Comparison of ENCODE assay signal across 40 cellular contexts in the genomic region with DNA sequence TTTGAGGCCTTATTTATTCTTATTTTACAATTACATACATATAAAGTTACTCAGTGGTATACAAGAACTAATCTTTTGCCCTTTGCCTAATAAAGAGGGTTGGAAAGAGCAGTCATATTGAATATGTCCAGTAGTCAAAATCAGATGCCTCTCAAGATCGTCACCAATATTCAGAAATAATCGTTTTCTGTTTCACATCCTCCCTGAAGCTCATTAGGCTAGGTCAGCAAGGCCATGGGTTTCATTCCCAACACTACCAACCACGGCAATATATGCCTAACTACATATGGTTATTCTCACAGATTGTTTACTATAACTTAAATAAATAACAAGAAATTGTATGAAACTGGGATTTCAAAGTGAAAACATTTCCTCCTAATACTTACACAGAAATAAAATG.
"Had no signal": no experiment of that assay in that cellular context is flagged by ENCODE, and none has a peak within 500 bp of the region (broad histone marks: within the 10 kb centered on the region; RNA-seq: fewer than 3 reads in every experiment).

No MANE protein-coding gene starts in this region.

- DNase-seq: activated effector memory CD4-positive, alpha-beta T cell treated with anti-CD3 and anti-CD28 coated beads, Interleukin-2, amount 50 U/mL, for 16 hours; activated effector memory CD4-positive, alpha-beta T cell treated with Interleukin-2 at 50 U/mL for 16 hours; activated gamma-delta T cell; activated gamma-delta T cell treated with Interleukin-2 at 50 U/mL for 16 hours; activated naive CD4-positive, alpha-beta T cell; activated naive CD4-positive, alpha-beta T cell treated with anti-CD3 and anti-CD28 coated beads for 36 hours; activated naive CD4-positive, alpha-beta T cell treated with anti-CD3 and anti-CD28 coated beads, Interleukin-2, amount 10 ng/mL, durations not matched to agents 7 days and 5 days; activated naive CD4-positive, alpha-beta T cell treated with anti-CD3 and anti-CD28 coated beads, Interleukin-2, amount 50 U/mL, for 16 hours; activated naive CD4-positive, alpha-beta T cell treated with Interleukin-2 at 50 U/mL for 16 hours; activated naive CD8-positive, alpha-beta T cell treated with anti-CD3 and anti-CD28 coated beads for 36 hours; activated naive CD8-positive, alpha-beta T cell treated with anti-CD3 and anti-CD28 coated beads, Interleukin-2, amount 10 ng/mL, durations not matched to agents 7 days and 5 days; activated naive CD8-positive, alpha-beta T cell treated with anti-CD3 and anti-CD28 coated beads, Interleukin-2, amount 50 U/mL, for 24 hours; activated T-cell treated with anti-CD3 and anti-CD28 coated beads, Interleukin-2, amount 50 U/mL, for 1 hour; activated T-cell treated with anti-CD3 and anti-CD28 coated beads, Interleukin-2, amount 50 U/mL, for 24 hours; activated T-cell treated with anti-CD3 and anti-CD28 coated beads, Interleukin-2, amount 50 U/mL, for 4 hours; activated T-cell treated with anti-CD3 and anti-CD28 coated beads, Interleukin-2, amount 50 U/mL, for 48 hours; activated T-cell treated with anti-CD3 and anti-CD28 coated beads, Interleukin-2, amount 50 U/mL, for 72 hours; adrenal gland; amniotic stem cell; amygdala; anterior cingulate cortex; aorta; body of pancreas; brain microvascular endothelial cell; caudate nucleus; central memory CD4-positive, alpha-beta T cell; cerebellar nuclear complex had no signal

- H3K4me3 Mint-ChIP-seq: activated naive CD4-positive, alpha-beta T cell treated with anti-CD3 and anti-CD28 coated beads for 36 hours; activated naive CD4-positive, alpha-beta T cell treated with anti-CD3 and anti-CD28 coated beads, Interleukin-2, amount 10 ng/mL, durations not matched to agents 7 days and 5 days; activated naive CD4-positive, alpha-beta T cell treated with anti-CD3 and anti-CD28 coated beads, Interleukin-2, amount 50 U/mL, for 24 hours; activated naive CD8-positive, alpha-beta T cell; activated naive CD8-positive, alpha-beta T cell treated with anti-CD3 and anti-CD28 coated beads for 36 hours; activated naive CD8-positive, alpha-beta T cell treated with anti-CD3 and anti-CD28 coated beads, Interleukin-2, amount 10 ng/mL, durations not matched to agents 7 days and 5 days; activated naive CD8-positive, alpha-beta T cell treated with anti-CD3 and anti-CD28 coated beads, Interleukin-2, amount 50 U/mL, for 24 hours; activated T-cell treated with anti-CD3 and anti-CD28 coated beads, Interleukin-2, amount 50 U/mL, for 24 hours; activated T-cell treated with anti-CD3 and anti-CD28 coated beads, Interleukin-2, amount 50 U/mL, for 4 hours; activated T-cell treated with anti-CD3 and anti-CD28 coated beads, Interleukin-2, amount 50 U/mL, for 72 hours; activated T-helper 1 cell treated with anti-CD3 and anti-CD28 coated beads, Interleukin-12 subunit alpha, Interleukin-12 subunit beta, Interleukin-2, Interleukin-4 antibody, amounts not matched to agents 30 ng/mL and 10 ng/mL and 1 ng/mL, durations not matched to agents 14 hours and 24 hours and 36 hours; activated T-helper 17 cell treated with anti-CD3 and anti-CD28 coated beads, Interleukin-2, amount 50 U/mL, for 72 hours; brain; central memory CD8-positive, alpha-beta T cell had no signal

- H3K4me3 ChIP-seq: adrenal gland, ascending aorta, body of pancreas, breast epithelium, cardiac muscle cell had no signal

- H3K27ac Mint-ChIP-seq: activated naive CD4-positive, alpha-beta T cell treated with anti-CD3 and anti-CD28 coated beads for 36 hours; activated naive CD4-positive, alpha-beta T cell treated with anti-CD3 and anti-CD28 coated beads, Interleukin-2, amount 10 ng/mL, durations not matched to agents 7 days and 5 days; activated naive CD4-positive, alpha-beta T cell treated with anti-CD3 and anti-CD28 coated beads, Interleukin-2, amount 50 U/mL, for 24 hours; activated naive CD4-positive, alpha-beta T cell treated with anti-CD3 and anti-CD28 coated beads, Interleukin-2, amount 50 U/mL, for 72 hours; activated naive CD8-positive, alpha-beta T cell; activated naive CD8-positive, alpha-beta T cell treated with anti-CD3 and anti-CD28 coated beads for 36 hours; activated naive CD8-positive, alpha-beta T cell treated with anti-CD3 and anti-CD28 coated beads, Interleukin-2, amount 10 ng/mL, durations not matched to agents 7 days and 5 days; activated naive CD8-positive, alpha-beta T cell treated with anti-CD3 and anti-CD28 coated beads, Interleukin-2, amount 50 U/mL, for 24 hours; activated T-cell treated with anti-CD3 and anti-CD28 coated beads, Interleukin-2, amount 50 U/mL, for 24 hours; activated T-cell treated with anti-CD3 and anti-CD28 coated beads, Interleukin-2, amount 50 U/mL, for 72 hours; activated T-helper 1 cell treated with anti-CD3 and anti-CD28 coated beads, Interleukin-12 subunit alpha, Interleukin-12 subunit beta, Interleukin-2, Interleukin-4 antibody, amounts not matched to agents 30 ng/mL and 10 ng/mL and 1 ng/mL, durations not matched to agents 14 hours and 24 hours and 36 hours; activated T-helper 17 cell treated with anti-CD3 and anti-CD28 coated beads, Interleukin-2, amount 50 U/mL, for 72 hours; activated T-helper 2 cell treated with anti-CD3 and anti-CD28 coated beads, Interferon-gamma antibody, Interleukin-2, Interleukin-4, amounts not matched to agents 10 μg/mL and 5 μg/mL and 100 μg/mL, durations not matched to agents 14 hours and 24 hours and 36 hours; brain had no signal

- H3K27me3 Mint-ChIP-seq: activated naive CD4-positive, alpha-beta T cell treated with anti-CD3 and anti-CD28 coated beads, Interleukin-2, amount 10 ng/mL, durations not matched to agents 7 days and 5 days; activated naive CD4-positive, alpha-beta T cell treated with anti-CD3 and anti-CD28 coated beads, Interleukin-2, amount 50 U/mL, for 24 hours; activated naive CD8-positive, alpha-beta T cell treated with anti-CD3 and anti-CD28 coated beads, Interleukin-2, amount 10 ng/mL, durations not matched to agents 7 days and 5 days; activated naive CD8-positive, alpha-beta T cell treated with anti-CD3 and anti-CD28 coated beads, Interleukin-2, amount 50 U/mL, for 24 hours; activated T-cell treated with anti-CD3 and anti-CD28 coated beads, Interleukin-2, amount 50 U/mL, for 24 hours; activated T-helper 17 cell treated with anti-CD3 and anti-CD28 coated beads, Interleukin-2, amount 50 U/mL, for 72 hours; central memory CD8-positive, alpha-beta T cell had no signal

- FAIRE-seq: astrocyte, bronchial epithelial cell had no signal

- ATAC-seq: activated naive CD4-positive, alpha-beta T cell treated with anti-CD3 and anti-CD28 coated beads, Interleukin-2, amount 50 U/mL, for 72 hours; activated naive CD8-positive, alpha-beta T cell treated with anti-CD3 and anti-CD28 coated beads, Interleukin-2, amount 50 U/mL, for 24 hours; activated T-cell treated with anti-CD3 and anti-CD28 coated beads, Interleukin-2, amount 50 U/mL, for 4 hours; activated T-cell treated with anti-CD3 and anti-CD28 coated beads, Interleukin-2, amount 50 U/mL, for 72 hours; activated T-helper 17 cell treated with anti-CD3 and anti-CD28 coated beads, Interleukin-2, amount 50 U/mL, for 72 hours; body of pancreas had no signal

- H3K27me3 ChIP-seq: adrenal gland, ascending aorta, body of pancreas, brain microvascular endothelial cell, breast epithelium, cardiac muscle cell had no signal

- H3K4me1 ChIP-seq: adrenal gland, ascending aorta, body of pancreas, breast epithelium had no signal

- H3K9me3 Mint-ChIP-seq: activated naive CD4-positive, alpha-beta T cell treated with anti-CD3 and anti-CD28 coated beads, Interleukin-2, amount 10 ng/mL, durations not matched to agents 7 days and 5 days; activated naive CD4-positive, alpha-beta T cell treated with anti-CD3 and anti-CD28 coated beads, Interleukin-2, amount 50 U/mL, for 24 hours; activated naive CD4-positive, alpha-beta T cell treated with anti-CD3 and anti-CD28 coated beads, Interleukin-2, amount 50 U/mL, for 72 hours; activated naive CD8-positive, alpha-beta T cell treated with anti-CD3 and anti-CD28 coated beads for 36 hours; activated naive CD8-positive, alpha-beta T cell treated with anti-CD3 and anti-CD28 coated beads, Interleukin-2, amount 10 ng/mL, durations not matched to agents 7 days and 5 days; activated naive CD8-positive, alpha-beta T cell treated with anti-CD3 and anti-CD28 coated beads, Interleukin-2, amount 50 U/mL, for 24 hours; activated T-cell treated with anti-CD3 and anti-CD28 coated beads, Interleukin-2, amount 50 U/mL, for 24 hours; activated T-cell treated with anti-CD3 and anti-CD28 coated beads, Interleukin-2, amount 50 U/mL, for 4 hours; activated T-cell treated with anti-CD3 and anti-CD28 coated beads, Interleukin-2, amount 50 U/mL, for 72 hours; activated T-helper 1 cell treated with anti-CD3 and anti-CD28 coated beads, Interleukin-12 subunit alpha, Interleukin-12 subunit beta, Interleukin-2, Interleukin-4 antibody, amounts not matched to agents 30 ng/mL and 10 ng/mL and 1 ng/mL, durations not matched to agents 14 hours and 24 hours and 36 hours; activated T-helper 17 cell treated with anti-CD3 and anti-CD28 coated beads, Interleukin-2, amount 50 U/mL, for 72 hours; activated T-helper 2 cell treated with anti-CD3 and anti-CD28 coated beads, Interferon-gamma antibody, Interleukin-2, Interleukin-4, amounts not matched to agents 10 μg/mL and 5 μg/mL and 100 μg/mL, durations not matched to agents 14 hours and 24 hours and 36 hours; brain; central memory CD8-positive, alpha-beta T cell had no signal

- H3K9me3 ChIP-seq: adrenal gland, ascending aorta, body of pancreas, breast epithelium had no signal

- H3K36me3 Mint-ChIP-seq: activated naive CD4-positive, alpha-beta T cell treated with anti-CD3 and anti-CD28 coated beads, Interleukin-2, amount 10 ng/mL, durations not matched to agents 7 days and 5 days; activated naive CD4-positive, alpha-beta T cell treated with anti-CD3 and anti-CD28 coated beads, Interleukin-2, amount 50 U/mL, for 24 hours; activated naive CD4-positive, alpha-beta T cell treated with anti-CD3 and anti-CD28 coated beads, Interleukin-2, amount 50 U/mL, for 72 hours; activated naive CD8-positive, alpha-beta T cell; activated naive CD8-positive, alpha-beta T cell treated with anti-CD3 and anti-CD28 coated beads for 36 hours; activated naive CD8-positive, alpha-beta T cell treated with anti-CD3 and anti-CD28 coated beads, Interleukin-2, amount 10 ng/mL, durations not matched to agents 7 days and 5 days; brain had no signal

- H3K36me3 ChIP-seq: adrenal gland, ascending aorta, brain microvascular endothelial cell, breast epithelium, cardiac muscle cell had no signal

- H3K27ac ChIP-seq: adrenal gland, ascending aorta, body of pancreas, brain microvascular endothelial cell, breast epithelium, cardiac muscle cell had no signal

- H3K4me1 Mint-ChIP-seq: activated naive CD4-positive, alpha-beta T cell treated with anti-CD3 and anti-CD28 coated beads, Interleukin-2, amount 10 ng/mL, durations not matched to agents 7 days and 5 days; activated naive CD4-positive, alpha-beta T cell treated with anti-CD3 and anti-CD28 coated beads, Interleukin-2, amount 50 U/mL, for 24 hours; activated naive CD8-positive, alpha-beta T cell treated with anti-CD3 and anti-CD28 coated beads for 36 hours; activated naive CD8-positive, alpha-beta T cell treated with anti-CD3 and anti-CD28 coated beads, Interleukin-2, amount 10 ng/mL, durations not matched to agents 7 days and 5 days; activated naive CD8-positive, alpha-beta T cell treated with anti-CD3 and anti-CD28 coated beads, Interleukin-2, amount 50 U/mL, for 24 hours; activated T-helper 17 cell treated with anti-CD3 and anti-CD28 coated beads, Interleukin-2, amount 50 U/mL, for 72 hours; central memory CD8-positive, alpha-beta T cell had no signal
